Comparison of ENCODE assay signal across 18 cellular contexts in the genomic region with DNA sequence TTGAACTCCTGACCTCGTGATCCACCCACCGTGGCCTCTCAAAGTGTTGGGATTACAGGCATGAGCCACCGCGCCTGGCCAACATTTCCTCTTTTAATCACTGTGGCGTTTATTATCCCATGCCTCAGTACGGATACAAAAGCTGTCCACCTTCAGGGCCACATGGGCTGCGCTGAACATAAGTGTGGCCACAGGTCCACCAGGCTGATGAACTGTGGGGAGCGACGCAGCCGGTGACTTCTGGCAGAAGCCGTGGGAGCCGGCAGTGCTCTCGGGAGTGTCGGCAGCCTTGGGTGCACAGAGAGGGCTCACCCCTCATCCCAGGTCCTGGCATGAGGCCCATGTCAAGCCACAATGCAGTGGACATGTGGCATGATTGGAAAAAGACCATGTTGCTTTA.
DNase-seq lines count a peak whose midpoint lies in the region; ATAC-seq and TF ChIP-seq lines count a peak whose summit lies in the region.
"Had no signal": no experiment of that assay in that cellular context is flagged by ENCODE, and none has a peak within 500 bp of the region (broad histone marks: within the 10 kb centered on the region; RNA-seq: fewer than 3 reads in every experiment).

No MANE protein-coding gene starts in this region.

- no peak overlapping the region for H3K9ac ChIP-seq in mucosa of rectum (ENCODE audit: low read depth in 1 of 2, low read length in 2 of 2)
- H3K9ac ChIP-seq: SK-N-SH had no signal

- H3K36me3 Mint-ChIP-seq in Caco-2 (ENCODE audit: insufficient read depth, unreplicated experiment) (peaks cover 14% of the 10 kb centered on the region), chondrocyte (ENCODE audit: low read depth) (peaks cover 10% of the 10 kb centered on the region)

- H3K4me3 Mint-ChIP-seq in Caco-2 (ENCODE audit: unreplicated experiment) (no peak overlapping the region), chondrocyte (ENCODE audit: unreplicated experiment) (no peak overlapping the region)

- peaks cover 3% of the 10 kb centered on the region for H3K36me3 ChIP-seq in Caco-2 (ENCODE audit: control insufficient read depth, insufficient read depth, low read length)
- peaks cover 6 to 8% of the 10 kb centered on the region in 2 donors for H3K36me3 ChIP-seq in mucosa of rectum (ENCODE audit: control insufficient read depth in 2 of 2, insufficient read depth in 2 of 2, low read length in 2 of 2)
- no peaks in the 10 kb centered on the region for H3K36me3 ChIP-seq in upper lobe of left lung
- no peaks in the 10 kb centered on the region for H3K36me3 ChIP-seq in brain microvascular endothelial cell (replicated peaks)
- H3K36me3 ChIP-seq: HAP-1 had no signal

- H3K27ac ChIP-seq in mucosa of rectum (ENCODE audit: low read depth in 2 of 2, low read length in 2 of 2) (peak overlapping the region; percentile 76 to 78), upper lobe of left lung (no peak overlapping the region), brain microvascular endothelial cell (no peak overlapping the region)
- H3K27ac ChIP-seq: HL-60 had no signal

- 93% methylated on average over 14 of the region's 14 CpGs for WGBS in upper lobe of left lung, 2 donors

- H3K9me3 Mint-ChIP-seq in Caco-2 (ENCODE audit: unreplicated experiment) (no peaks in the 10 kb centered on the region), chondrocyte (ENCODE audit: low read depth) (no peaks in the 10 kb centered on the region)

- H3K4me1 Mint-ChIP-seq in Caco-2 (ENCODE audit: low read depth, unreplicated experiment) (no peaks in the 10 kb centered on the region), chondrocyte (ENCODE audit: low read depth) (peaks cover 29% of the 10 kb centered on the region)

- TF ChIP-seq POLR2A in upper lobe of left lung (IDR thresholded peaks at IDR 0.05) = no peak

- CTCF ChIA-PET in Caco-2 (lab: Charles Lee) = no interaction called here

- H3K27me3 Mint-ChIP-seq in Caco-2 (ENCODE audit: insufficient read depth, unreplicated experiment) (no peaks in the 10 kb centered on the region), chondrocyte (ENCODE audit: low read depth) (no peaks in the 10 kb centered on the region)

- no peak overlapping the region for H3K4me3 ChIP-seq in Caco-2 (ENCODE audit: low read depth, low read length)
- H3K4me3 ChIP-seq in mucosa of rectum (ENCODE audit: low read length in 2 of 2) = no peak overlapping the region
- H3K4me3 ChIP-seq in upper lobe of left lung = no peak overlapping the region
- H3K4me3 ChIP-seq in brain microvascular endothelial cell (ENCODE audit: low read depth, low read length) = no peak overlapping the region
- H3K4me3 ChIP-seq: HAP-1 had no signal

- in situ Hi-C loops in brain microvascular endothelial cell (cut with HindIII; ENCODE audit: low pct_ligation_motif_present, low sequenced_read_pairs) = no loop called here

- no peak for TF ChIP-seq CTCF in Caco-2 (IDR thresholded peaks at IDR 0.05; ENCODE audit: insufficient read depth in 1 of 2, low read depth in 1 of 2, low read length in 1 of 2, severe bottlenecking in 1 of 2, unreplicated experiment in 1 of 2)
- no peak for TF ChIP-seq CTCF in chondrocyte (IDR thresholded peaks at IDR 0.05)
- TF ChIP-seq CTCF in upper lobe of left lung (IDR thresholded peaks at IDR 0.05) = no peak
- TF ChIP-seq CTCF in brain microvascular endothelial cell (IDR thresholded peaks at IDR 0.05; ENCODE audit: low read depth, low read length, missing control alignments) = no peak

- POLR2A ChIA-PET in Caco-2 (lab: Charles Lee) = no interaction called here

- no peak for TF ChIP-seq EP300 in upper lobe of left lung (IDR thresholded peaks at IDR 0.05)

- no TSS peak for BruUV-seq in Caco-2 (replicated peaks; lab: Mats Ljungman, UMichigan)

- H3K9me3 ChIP-seq in Caco-2 = no peaks in the 10 kb centered on the region
- no peaks in the 10 kb centered on the region for H3K9me3 ChIP-seq in mucosa of rectum (ENCODE audit: control insufficient read depth in 2 of 2, low read length in 2 of 2)
- H3K9me3 ChIP-seq in upper lobe of left lung = no peaks in the 10 kb centered on the region
- H3K9me3 ChIP-seq: HAP-1, SK-N-SH had no signal

- intact Hi-C loops in Caco-2 (cut with micrococcal nuclease; ENCODE audit: unreplicated experiment) = no loop called here

- H3K27ac Mint-ChIP-seq in Caco-2 (ENCODE audit: unreplicated experiment) (peak overlapping the region; percentile 65), chondrocyte (ENCODE audit: unreplicated experiment) (peak overlapping the region; percentile 65)

- ATAC-seq in upper lobe of left lung (ENCODE audit: low FRiP score in 2 of 2) (no peak), GM18861 (IDR thresholded peaks at IDR 0.05; ENCODE audit: unreplicated experiment) (no peak)

- H3K4me1 ChIP-seq in Caco-2 = peaks cover 5% of the 10 kb centered on the region
- H3K4me1 ChIP-seq in mucosa of rectum (ENCODE audit: control insufficient read depth in 2 of 2, insufficient read depth in 2 of 2, low read length in 2 of 2) = peaks cover 30 to 35% of the 10 kb centered on the region in 2 donors
- peaks cover 0 to 16% (median 1%) of the 10 kb centered on the region in 4 donors for H3K4me1 ChIP-seq in upper lobe of left lung
- H3K4me1 ChIP-seq: HAP-1 had no signal

- H3K27me3 ChIP-seq in Caco-2 (replicated peaks; ENCODE audit: control insufficient read depth, insufficient read depth, low read length) (no peaks in the 10 kb centered on the region), mucosa of rectum (ENCODE audit: control insufficient read depth in 2 of 2, insufficient read depth in 2 of 2, low read length in 2 of 2) (no peaks in the 10 kb centered on the region), upper lobe of left lung (no peaks in the 10 kb centered on the region), brain microvascular endothelial cell (replicated peaks) (no peaks in the 10 kb centered on the region)

- DNase-seq in Caco-2 (no peak), chondrocyte (ENCODE audit: low spot score) (no peak), upper lobe of left lung (peak; percentile 17 to 52), brain microvascular endothelial cell (no peak), COR-L47 (lab: John Stamatoyannopoulos, UW) (no peak)
- DNase-seq: GOT3, Karpas-422, NCI-H1092 treated with DMSO at 0.1 percent for 48 hours, NCI-H1436, NCI-H187 treated with DMSO at 0.1 percent for 48 hours, NCI-H2107, NCI-H524 treated with DMSO at 0.1 percent for 48 hours, NCI-H774, SK-N-SH had no signal

Comparison
In these comparisons a context has a peak if more than half of its experiments do, and no peak if none do; other contexts are left out.
1. DNase-seq: peak in upper lobe of left lung (2 of 2); none in Caco-2 (0 of 2), chondrocyte (single experiment), brain microvascular endothelial cell (single experiment) and COR-L47 (single experiment).
2. H3K27ac ChIP-seq: peak in mucosa of rectum (2 of 2); none in upper lobe of left lung (0 of 4) and brain microvascular endothelial cell (single experiment).